ENCODE assay signal across 2 cellular contexts in genomic region chr3:149435936-149436885, GRCh38.
TF ChIP-seq lines count a peak whose summit lies in the region.

No MANE protein-coding gene starts in this region.

TF ChIP-seq in SK-N-SH treated with all-trans-retinoic acid at 6 μM for 48 hours, 23 proteins besides CTCF, POLR2A, EP300 and RAD21 (continued from another document):
- TF ChIP-seq TSHZ2 (CRISPR knock-in tag; IDR thresholded peaks at IDR 0.05), result no peak

TF ChIP-seq in SK-N-SH, 30 proteins besides CTCF, POLR2A, EP300 and RAD21 (continued from another document):
- TF ChIP-seq, protein P1, sequence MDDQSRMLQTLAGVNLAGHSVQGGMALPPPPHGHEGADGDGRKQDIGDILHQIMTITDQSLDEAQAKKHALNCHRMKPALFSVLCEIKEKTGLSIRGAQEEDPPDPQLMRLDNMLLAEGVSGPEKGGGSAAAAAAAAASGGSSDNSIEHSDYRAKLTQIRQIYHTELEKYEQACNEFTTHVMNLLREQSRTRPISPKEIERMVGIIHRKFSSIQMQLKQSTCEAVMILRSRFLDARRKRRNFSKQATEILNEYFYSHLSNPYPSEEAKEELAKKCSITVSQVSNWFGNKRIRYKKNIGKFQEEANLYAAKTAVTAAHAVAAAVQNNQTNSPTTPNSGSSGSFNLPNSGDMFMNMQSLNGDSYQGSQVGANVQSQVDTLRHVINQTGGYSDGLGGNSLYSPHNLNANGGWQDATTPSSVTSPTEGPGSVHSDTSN (IDR thresholded peaks at IDR 0.05), result no peak
- TF ChIP-seq EZH2phosphoT487 (IDR thresholded peaks at IDR 0.05; ENCODE audit: borderline replicate concordance, low read depth) (no peak), SMC3 (IDR thresholded peaks at IDR 0.05; ENCODE audit: low read depth, low read length) (no peak), FOXM1 (IDR thresholded peaks at IDR 0.05; ENCODE audit: low read depth) (no peak), GABPA (IDR thresholded peaks at IDR 0.05; ENCODE audit: low read depth) (no peak), POLR2AphosphoS5 (IDR thresholded peaks at IDR 0.05; ENCODE audit: low read depth, low read length) (no peak), MAX (IDR thresholded peaks at IDR 0.05; ENCODE audit: low read depth) (no peak), FOXJ3 (CRISPR knock-in tag; IDR thresholded peaks at IDR 0.05) (no peak), USF1 (IDR thresholded peaks at IDR 0.05; ENCODE audit: borderline replicate concordance, low read depth) (no peak), CHD2 (IDR thresholded peaks at IDR 0.05; ENCODE audit: low read length, partially characterized antibody) (no peak), TAF1 (IDR thresholded peaks at IDR 0.05; ENCODE audit: borderline replicate concordance, low read depth, low read length) (no peak)
